In the genomic region with DNA sequence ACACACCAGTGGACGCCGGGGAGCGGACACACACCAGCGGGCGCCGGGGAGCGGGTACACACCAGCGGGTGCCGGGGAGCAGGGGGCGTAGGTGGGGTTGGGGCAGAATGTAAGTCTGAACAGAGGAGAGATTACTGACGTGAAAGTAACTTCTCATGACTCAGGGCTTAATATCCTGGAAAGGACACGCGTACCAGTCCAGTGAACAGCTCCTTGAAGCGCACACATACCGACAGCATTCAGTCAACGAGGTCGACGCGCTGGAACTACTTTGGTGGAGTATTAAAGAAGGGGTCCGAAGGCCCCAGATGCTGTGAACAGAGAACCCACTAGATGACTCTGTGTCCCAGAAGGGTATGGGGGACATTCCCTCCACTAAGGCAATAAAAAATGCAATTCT, we compare ENCODE assay signal across 8 cellular contexts.
"Had no signal": no experiment of that assay in that cellular context is flagged by ENCODE, and none has a peak within 500 bp of the region (broad histone marks: within the 10 kb centered on the region; RNA-seq: fewer than 3 reads in every experiment).

No MANE protein-coding gene starts in this region.

- H3K27ac ChIP-seq: HL-60 had no signal

- H3K9me3 ChIP-seq: HAP-1 had no signal

- H3K4me3 ChIP-seq: GM23338, HAP-1 had no signal

- DNase-seq: HFFc6, KBM-7 had no signal

- H3K4me1 ChIP-seq: HAP-1 had no signal

- FAIRE-seq: H1, H54, HepG2 had no signal

- H3K36me3 ChIP-seq: HAP-1 had no signal
